Comparison of ENCODE assay signal across 16 cellular contexts in genomic region chr3:66427951-66428350, GRCh38.
DNase-seq lines count a peak whose midpoint lies in the region; ATAC-seq, FAIRE-seq and TF ChIP-seq lines count a peak whose summit lies in the region.
"Had no signal": no experiment of that assay in that cellular context is flagged by ENCODE, and none has a peak within 500 bp of the region (broad histone marks: within the 10 kb centered on the region; RNA-seq: fewer than 3 reads in every experiment).

No MANE protein-coding gene starts in this region.

- H3K27ac Mint-ChIP-seq in osteocyte (ENCODE audit: unreplicated experiment): peak overlapping the region; percentile 98
- H3K27ac Mint-ChIP-seq: activated naive CD8-positive, alpha-beta T cell; immature natural killer cell; mesothelial cell of epicardium; stimulated activated memory B cell treated with anti-CD40 and anti-IgM and Interleukin-4, amounts not matched to agents 10 μg/mL and 1 μg/mL and 100 μg/mL, for 72 hours had no signal

- DNase-seq in HepG2 (ENCODE audit: low spot score) (no peak), dorsolateral prefrontal cortex (no peak), osteocyte (ENCODE audit: extremely low spot score, unreplicated experiment) (no peak), vagina (ENCODE audit: extremely low spot score in 2 of 2) (no peak), ACHN (no peak), foreskin melanocyte (no peak), 8988T (no peak)
- DNase-seq: activated CD4-positive, alpha-beta T cell treated with anti-CD3 and anti-CD28 coated beads, Interleukin-2, amount 50 U/mL, for 1 hour; activated T-cell treated with anti-CD3 and anti-CD28 coated beads, Interleukin-2, amount 50 U/mL, for 1 hour; immature natural killer cell; Kasumi-1 had no signal

- no peak overlapping the region for H3K9ac ChIP-seq in liver (ENCODE audit: low read depth in 1 of 2, low read length in 2 of 2)
- H3K9ac ChIP-seq in HepG2 (ENCODE audit: insufficient read depth, low read depth, low read length): no peak overlapping the region

- TF ChIP-seq POLR2A in HepG2 (IDR thresholded peaks at IDR 0.05; ENCODE audit: insufficient read depth in 1 of 2, low read depth in 2 of 2, low read length in 2 of 2) (no peak), vagina (IDR thresholded peaks at IDR 0.05) (no peak)

- H3K36me3 ChIP-seq in liver (ENCODE audit: control insufficient read depth in 4 of 4, insufficient read depth in 3 of 4, low read depth in 1 of 4, low read length in 3 of 4): peaks cover 0 to 2% (median 0%) of the 10 kb centered on the region in 4 donors
- H3K36me3 ChIP-seq in HepG2 (replicated peaks in 1 of 2; ENCODE audit: control insufficient read depth in 1 of 2, insufficient read depth in 2 of 2, low read length in 2 of 2): peaks cover 0 to 3% of the 10 kb centered on the region in 2 experiments; a peak in 2 of 5 replicates
- no peaks in the 10 kb centered on the region for H3K36me3 ChIP-seq in vagina

- no peak for TF ChIP-seq EP300 in HepG2 (IDR thresholded peaks at IDR 0.05; ENCODE audit: low read depth in 2 of 2, low read length in 2 of 2)
- no peak for TF ChIP-seq EP300 in HepG2 (CRISPR knock-in tag; IDR thresholded peaks at IDR 0.05; ENCODE audit: borderline replicate concordance)

- H4K20me1 ChIP-seq in HepG2 (ENCODE audit: insufficient read depth, low read length): no peaks in the 10 kb centered on the region

- peaks cover 78% of the 10 kb centered on the region for H3K4me1 Mint-ChIP-seq in osteocyte (ENCODE audit: unreplicated experiment)
- H3K4me1 Mint-ChIP-seq: stimulated activated memory B cell treated with anti-CD40 and anti-IgM and Interleukin-4, amounts not matched to agents 10 μg/mL and 1 μg/mL and 100 μg/mL, for 72 hours had no signal

- TF ChIP-seq RAD21 in liver (IDR thresholded peaks at IDR 0.05) (no peak), HepG2 (CRISPR knock-in tag; IDR thresholded peaks at IDR 0.05) (no peak)

- no peak for FAIRE-seq in HepG2 (lab: Jason Lieb, UNC)
- FAIRE-seq: endometrium had no signal

- H3K79me2 ChIP-seq in HepG2 (ENCODE audit: insufficient read depth, low read length): peaks cover 27% of the 10 kb centered on the region

- H3K27me3 ChIP-seq in liver (ENCODE audit: control insufficient read depth in 4 of 4, insufficient read depth in 4 of 4, low read length in 3 of 4): no peaks in the 10 kb centered on the region
- no peaks in the 10 kb centered on the region for H3K27me3 ChIP-seq in HepG2 (ENCODE audit: control insufficient read depth in 1 of 2, insufficient read depth in 2 of 2, low read length in 2 of 2)
- no peaks in the 10 kb centered on the region for H3K27me3 ChIP-seq in dorsolateral prefrontal cortex
- no peaks in the 10 kb centered on the region for H3K27me3 ChIP-seq in vagina

- TF ChIP-seq CTCF in liver (IDR thresholded peaks at IDR 0.05; ENCODE audit: low read depth, low read length, missing input control) (no peak), HepG2 (CRISPR knock-in tag; IDR thresholded peaks at IDR 0.05) (no peak), dorsolateral prefrontal cortex (IDR thresholded peaks at IDR 0.05 in 54 of 56, conservative IDR thresholded peaks at IDR 0.05 in 2 of 56; ENCODE audit: low read depth in 1 of 56, partially characterized antibody in 56 of 56) (no peak), osteocyte (IDR thresholded peaks at IDR 0.05) (no peak), vagina (IDR thresholded peaks at IDR 0.05) (no peak)

- no peak overlapping the region for H3K4me2 ChIP-seq in HepG2 (ENCODE audit: low read depth, low read length)

- WGBS in liver: 68% methylated on average over 4 of the region's 4 CpGs
- 94% methylated on average over 4 of the region's 4 CpGs for WGBS in HepG2 (ENCODE audit: low lambda C conversion rate)

- intact Hi-C loops in HepG2 (cut with micrococcal nuclease; ENCODE audit: unreplicated experiment) (no loop called here), dorsolateral prefrontal cortex (cut with DNase I) (no loop called here), vagina (cut with DNase I) (loop anchor here (10.0 kb wide), 1 partner anchor 57 kb away; no protein-coding TSS in a partner anchor)

- no peaks in the 10 kb centered on the region for H3K9me3 Mint-ChIP-seq in osteocyte (ENCODE audit: unreplicated experiment)
- H3K9me3 Mint-ChIP-seq: stimulated activated memory B cell treated with anti-CD40 and anti-IgM and Interleukin-4, amounts not matched to agents 10 μg/mL and 1 μg/mL and 100 μg/mL, for 72 hours had no signal

- H3K9me3 ChIP-seq in liver (ENCODE audit: control insufficient read depth in 4 of 4, low read length in 3 of 4) (no peaks in the 10 kb centered on the region), HepG2 (ENCODE audit: low read length) (no peaks in the 10 kb centered on the region), vagina (no peaks in the 10 kb centered on the region)

- no peaks in the 10 kb centered on the region for H3K27me3 Mint-ChIP-seq in osteocyte (ENCODE audit: unreplicated experiment)
- H3K27me3 Mint-ChIP-seq: activated naive CD8-positive, alpha-beta T cell; stimulated activated memory B cell treated with anti-CD40 and anti-IgM and Interleukin-4, amounts not matched to agents 10 μg/mL and 1 μg/mL and 100 μg/mL, for 72 hours had no signal

- H3K36me3 Mint-ChIP-seq in osteocyte (ENCODE audit: unreplicated experiment): peaks cover 16% of the 10 kb centered on the region
- H3K36me3 Mint-ChIP-seq: mesothelial cell of epicardium; stimulated activated memory B cell treated with anti-CD40 and anti-IgM and Interleukin-4, amounts not matched to agents 10 μg/mL and 1 μg/mL and 100 μg/mL, for 72 hours had no signal

- CTCF ChIA-PET in HepG2 (lab: Yijun Ruan, JAX; ENCODE audit: low intra/inter-chr PET ratio, low total read pairs): no interaction called here

- in situ Hi-C loops in HepG2 (cut with HindIII; ENCODE audit: extremely low pct_ligation_motif_present, low pct_unique_long_range_greater_than_20kb) (no loop called here), ACHN (cut with HindIII; ENCODE audit: low pct_ligation_motif_present, low pct_unique_long_range_greater_than_20kb, low sequenced_read_pairs) (no loop called here)

- H3K4me1 ChIP-seq in liver (ENCODE audit: control insufficient read depth in 4 of 4, insufficient read depth in 4 of 4, low read length in 3 of 4) (peaks cover 6 to 34% (median 21%) of the 10 kb centered on the region in 4 donors), HepG2 (ENCODE audit: insufficient read depth, low read length) (peaks cover 36% of the 10 kb centered on the region), vagina (peaks cover 63% of the 10 kb centered on the region)

- POLR2A ChIA-PET in HepG2 (lab: Yijun Ruan, JAX): no interaction called here

- peak overlapping the region; percentile 52 for H3K4me3 Mint-ChIP-seq in osteocyte (ENCODE audit: unreplicated experiment)
- H3K4me3 Mint-ChIP-seq: activated naive CD8-positive, alpha-beta T cell; immature natural killer cell; mesothelial cell of epicardium; stimulated activated memory B cell treated with anti-CD40 and anti-IgM and Interleukin-4, amounts not matched to agents 10 μg/mL and 1 μg/mL and 100 μg/mL, for 72 hours had no signal

- H2AFZ ChIP-seq in HepG2 (ENCODE audit: low read length): no peak overlapping the region

- no peak for ATAC-seq in HepG2
- ATAC-seq: stimulated activated memory B cell treated with anti-CD40 and anti-IgM and Interleukin-4, amounts not matched to agents 10 μg/mL and 1 μg/mL and 100 μg/mL, for 72 hours had no signal

- H3K27ac ChIP-seq in liver (ENCODE audit: low read depth in 1 of 2, low read length in 2 of 2): peak overlapping the region; percentile 59 to 91
- H3K27ac ChIP-seq in HepG2 (ENCODE audit: extremely low read length, insufficient read depth, low read length): no peak overlapping the region
- peak overlapping the region in 37 of 59 donors; percentile 4 to 86 (median 61) for H3K27ac ChIP-seq in dorsolateral prefrontal cortex
- H3K27ac ChIP-seq in vagina: peak overlapping the region; percentile 72

- H3K4me3 ChIP-seq in liver (ENCODE audit: low read depth in 1 of 3, low read length in 3 of 3) (no peak overlapping the region), HepG2 (replicated peaks in 1 of 3; ENCODE audit: insufficient read depth in 1 of 3, low read depth in 2 of 3, low read length in 3 of 3) (no peak overlapping the region), dorsolateral prefrontal cortex (no peak overlapping the region), vagina (no peak overlapping the region)

- BruUV-seq in HepG2 (replicated peaks; lab: Mats Ljungman, UMichigan): no TSS peak

TF ChIP-seq in liver, 16 proteins besides CTCF, POLR2A, EP300 and RAD21:
- TF ChIP-seq RXRA (IDR thresholded peaks at IDR 0.05) (no peak), SP1 (IDR thresholded peaks at IDR 0.05) (no peak), FOXA2 (IDR thresholded peaks at IDR 0.05) (no peak), MAX (IDR thresholded peaks at IDR 0.05) (no peak)
TF ChIP-seq in liver: peak in this region for 0.

TF ChIP-seq in HepG2, 621 proteins besides CTCF, POLR2A, EP300 and RAD21 (continues in another document):
- TF ChIP-seq BHLHE40 (IDR thresholded peaks at IDR 0.05; ENCODE audit: low read length) (no peak), XBP1 (CRISPR knock-in tag; IDR thresholded peaks at IDR 0.05) (no peak), ZNF780A (CRISPR knock-in tag; IDR thresholded peaks at IDR 0.05) (no peak), GLMP (CRISPR knock-in tag; IDR thresholded peaks at IDR 0.05; ENCODE audit: borderline replicate concordance) (no peak), BCL3 (CRISPR knock-in tag; IDR thresholded peaks at IDR 0.05) (no peak), NR2F1 (CRISPR knock-in tag; IDR thresholded peaks at IDR 0.05) (no peak), ZNF124 (CRISPR knock-in tag; IDR thresholded peaks at IDR 0.05) (no peak), ZNF543 (CRISPR knock-in tag; IDR thresholded peaks at IDR 0.05) (no peak), NR1H2 (CRISPR knock-in tag; IDR thresholded peaks at IDR 0.05; ENCODE audit: borderline replicate concordance, low read depth) (no peak), RNF2 (conservative IDR thresholded peaks at IDR 0.05; ENCODE audit: low read depth) (no peak)
